In genomic region chr5:104299998-104300706, GRCh38 we compare ENCODE assay signal across 14 cellular contexts.
DNase-seq lines count a peak whose midpoint lies in the region; ATAC-seq, FAIRE-seq and TF ChIP-seq lines count a peak whose summit lies in the region.
"Had no signal": no experiment of that assay in that cellular context is flagged by ENCODE, and none has a peak within 500 bp of the region (broad histone marks: within the 10 kb centered on the region; RNA-seq: fewer than 3 reads in every experiment).

No MANE protein-coding gene starts in this region.

- no peaks in the 10 kb centered on the region for H3K27me3 ChIP-seq in GM23338 (ENCODE audit: insufficient read depth)

- no peak overlapping the region for H3K4me2 ChIP-seq in GM23338

- H4K20me1 ChIP-seq in GM23338 (replicated peaks; ENCODE audit: insufficient read depth), result no peaks in the 10 kb centered on the region

- peak overlapping the region; percentile 5 for H3K27ac Mint-ChIP-seq in progenitor cell of endocrine pancreas
- H3K27ac Mint-ChIP-seq in GM23338, result no peak overlapping the region
- H3K27ac Mint-ChIP-seq: B cell; CD4-positive, alpha-beta T cell; H9 had no signal

- peaks cover 6% of the 10 kb centered on the region for H3K9me3 Mint-ChIP-seq in progenitor cell of endocrine pancreas (ENCODE audit: low read depth)
- H3K9me3 Mint-ChIP-seq in GM23338, result no peaks in the 10 kb centered on the region
- H3K9me3 Mint-ChIP-seq: H9 had no signal

- no peak overlapping the region for H3K4me3 ChIP-seq in GM23338

- no peaks in the 10 kb centered on the region for H3K9me2 ChIP-seq in GM23338 (ENCODE audit: insufficient read depth)

- H2AFZ ChIP-seq in GM23338, result no peak overlapping the region

- FAIRE-seq in G401.6 (lab: Jason Lieb, UNC), result peak; percentile 6

- peaks cover 2% of the 10 kb centered on the region for H3K36me3 Mint-ChIP-seq in progenitor cell of endocrine pancreas (ENCODE audit: insufficient read depth)
- H3K36me3 Mint-ChIP-seq in GM23338 (ENCODE audit: low read depth), result no peaks in the 10 kb centered on the region

- H3K4me1 Mint-ChIP-seq in progenitor cell of endocrine pancreas (ENCODE audit: low read depth), result peaks cover 10% of the 10 kb centered on the region
- H3K4me1 Mint-ChIP-seq in GM23338, result no peaks in the 10 kb centered on the region
- H3K4me1 Mint-ChIP-seq: B cell, H9 had no signal

- no peak overlapping the region for H3K27ac ChIP-seq in GM23338 (ENCODE audit: low read depth)
- H3K27ac ChIP-seq: HL-60 had no signal

- H3F3A ChIP-seq in GM23338 (replicated peaks; ENCODE audit: low read depth), result no peaks in the 10 kb centered on the region

- H3K4me1 ChIP-seq in GM23338 (ENCODE audit: insufficient read depth), result no peaks in the 10 kb centered on the region

- H3K27me3 Mint-ChIP-seq in progenitor cell of endocrine pancreas (no peaks in the 10 kb centered on the region), GM23338 (ENCODE audit: insufficient read depth, low read depth, poor library complexity) (no peaks in the 10 kb centered on the region)
- H3K27me3 Mint-ChIP-seq: B cell; CD4-positive, alpha-beta T cell had no signal

- no peak for TF ChIP-seq CTCF in progenitor cell of endocrine pancreas (IDR thresholded peaks at IDR 0.05; ENCODE audit: unreplicated experiment)
- no peak for TF ChIP-seq CTCF in GM23338 (conservative IDR thresholded peaks at IDR 0.05; ENCODE audit: low read depth in 2 of 2)

- ATAC-seq in GM21786 (IDR thresholded peaks at IDR 0.05; ENCODE audit: unreplicated experiment) (peak; percentile 49), GM23338 (no peak)

- DNase-seq in OCI-M1 (lab: John Stamatoyannopoulos, UW) (peak; percentile 20), progenitor cell of endocrine pancreas (ENCODE audit: low spot score, unreplicated experiment) (no peak), NCI-H1048 (lab: John Stamatoyannopoulos, UW) (no peak), GM23338 (ENCODE audit: low spot score) (no peak), HK-2 (ENCODE audit: unreplicated experiment) (no peak)
- DNase-seq: C1 segment of cervical spinal cord; CD4-positive, alpha-beta T cell; DMS79; GOT3; H9 had no signal

- H3K79me2 ChIP-seq in GM23338 (replicated peaks; ENCODE audit: insufficient read depth), result no peaks in the 10 kb centered on the region

- no peak overlapping the region for H3K4me3 Mint-ChIP-seq in progenitor cell of endocrine pancreas (ENCODE audit: low read depth)
- H3K4me3 Mint-ChIP-seq in GM23338, result no peak overlapping the region
- H3K4me3 Mint-ChIP-seq: B cell; CD4-positive, alpha-beta T cell; H9 had no signal

- no peaks in the 10 kb centered on the region for H3K36me3 ChIP-seq in GM23338 (ENCODE audit: insufficient read depth)

TF ChIP-seq in GM23338, 12 proteins besides CTCF, POLR2A, EP300 and RAD21 (continues in another document):
- TF ChIP-seq JUNB (IDR thresholded peaks at IDR 0.05; ENCODE audit: unreplicated experiment) (no peak), POLR2AphosphoS5 (IDR thresholded peaks at IDR 0.05; ENCODE audit: low read depth) (no peak), ZNF462 (CRISPR knock-in tag; IDR thresholded peaks at IDR 0.05) (no peak), ZNF114 (CRISPR knock-in tag; IDR thresholded peaks at IDR 0.05) (no peak), STAT1 (IDR thresholded peaks at IDR 0.05; ENCODE audit: unreplicated experiment) (no peak), EZH2 (IDR thresholded peaks at IDR 0.05; ENCODE audit: low read depth, unreplicated experiment) (no peak), ZNF331 (CRISPR knock-in tag; IDR thresholded peaks at IDR 0.05; ENCODE audit: low read depth) (no peak), CREB1 (CRISPR knock-in tag; IDR thresholded peaks at IDR 0.05; ENCODE audit: low read depth) (no peak), EZH2phosphoT487 (IDR thresholded peaks at IDR 0.05; ENCODE audit: unreplicated experiment) (no peak), ETS1 (IDR thresholded peaks at IDR 0.05) (no peak), NANOG (IDR thresholded peaks at IDR 0.05; ENCODE audit: borderline replicate concordance) (no peak)
